9 cellular contexts compared by ENCODE assay signal in the genomic region with DNA sequence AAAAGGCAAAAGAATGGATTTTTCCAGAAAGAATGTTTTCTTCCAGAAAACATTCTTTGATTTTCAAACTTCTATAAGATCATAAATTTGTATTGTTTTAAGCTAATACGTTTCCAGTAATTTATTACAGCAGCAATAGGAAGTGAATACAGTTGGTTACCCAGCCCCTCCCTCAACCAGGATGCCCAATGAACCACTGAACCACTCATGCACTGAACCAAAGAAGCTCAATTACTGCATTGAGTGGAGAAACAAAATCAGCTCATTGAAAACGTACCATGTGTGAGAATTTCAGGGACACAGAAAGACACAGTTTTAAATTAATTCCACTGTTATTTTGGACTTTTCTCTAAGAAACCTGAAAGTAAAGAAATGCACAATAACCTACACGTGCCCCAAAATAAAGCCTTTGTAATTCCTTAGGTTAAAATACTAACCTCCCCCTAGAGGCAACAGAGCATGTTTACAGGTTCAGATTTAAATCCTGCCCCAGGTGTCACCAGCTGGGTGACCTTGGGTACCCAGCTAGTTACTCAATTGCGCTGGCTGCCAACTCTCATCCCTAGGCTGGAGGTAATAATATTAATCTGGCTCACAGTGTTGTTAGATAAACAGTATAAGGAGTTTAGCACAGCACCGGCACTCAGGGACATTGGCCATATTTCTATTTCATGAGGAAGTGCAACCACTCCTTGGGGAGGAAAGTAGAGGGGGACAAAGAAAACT.
DNase-seq lines count a peak whose midpoint lies in the region; ATAC-seq, FAIRE-seq and TF ChIP-seq lines count a peak whose summit lies in the region.
"Had no signal": no experiment of that assay in that cellular context is flagged by ENCODE, and none has a peak within 500 bp of the region (broad histone marks: within the 10 kb centered on the region; RNA-seq: fewer than 3 reads in every experiment).

No MANE protein-coding gene starts in this region.

- peak; percentile 51 for TF ChIP-seq CTCF in 22Rv1 (IDR thresholded peaks at IDR 0.05)
- TF ChIP-seq CTCF in glutamatergic neuron (IDR thresholded peaks at IDR 0.05; ENCODE audit: partially characterized antibody, unreplicated experiment) = peak; percentile 68

- no peaks in the 10 kb centered on the region for H3K27me3 Mint-ChIP-seq in glutamatergic neuron (ENCODE audit: unreplicated experiment)

- no peak overlapping the region for H3K4me3 Mint-ChIP-seq in glutamatergic neuron (ENCODE audit: unreplicated experiment)

- peaks cover 5% of the 10 kb centered on the region for H3K36me3 Mint-ChIP-seq in glutamatergic neuron (ENCODE audit: unreplicated experiment)

- H3K27ac ChIP-seq in 22Rv1 = no peak overlapping the region

- DNase-seq in GM18507 (ENCODE audit: extremely low spot score, insufficient read length, low read depth) (no peak), NCI-H82 (lab: John Stamatoyannopoulos, UW) (peak; percentile 88), glutamatergic neuron (no peak), LoVo (ENCODE audit: low spot score) (no peak), NCI-H2081 treated with DMSO at 0.1 percent for 48 hours (lab: John Stamatoyannopoulos, UW) (no peak), NCI-H774 (lab: John Stamatoyannopoulos, UW) (no peak)

- peaks cover 2% of the 10 kb centered on the region for H3K9me3 Mint-ChIP-seq in glutamatergic neuron (ENCODE audit: unreplicated experiment)

- peak; percentile 39 for FAIRE-seq in GM18507 (lab: Jason Lieb, UNC)
- FAIRE-seq: G401.6 had no signal

- no peak for ATAC-seq in GM19023 (IDR thresholded peaks at IDR 0.05; ENCODE audit: unreplicated experiment)

- peak overlapping the region; percentile 24 for H3K27ac Mint-ChIP-seq in glutamatergic neuron (ENCODE audit: unreplicated experiment)

- peaks cover 19% of the 10 kb centered on the region for H3K4me1 Mint-ChIP-seq in glutamatergic neuron (ENCODE audit: low read depth, unreplicated experiment)
